Comparison of ENCODE assay signal across 23 cellular contexts in the genomic region with DNA sequence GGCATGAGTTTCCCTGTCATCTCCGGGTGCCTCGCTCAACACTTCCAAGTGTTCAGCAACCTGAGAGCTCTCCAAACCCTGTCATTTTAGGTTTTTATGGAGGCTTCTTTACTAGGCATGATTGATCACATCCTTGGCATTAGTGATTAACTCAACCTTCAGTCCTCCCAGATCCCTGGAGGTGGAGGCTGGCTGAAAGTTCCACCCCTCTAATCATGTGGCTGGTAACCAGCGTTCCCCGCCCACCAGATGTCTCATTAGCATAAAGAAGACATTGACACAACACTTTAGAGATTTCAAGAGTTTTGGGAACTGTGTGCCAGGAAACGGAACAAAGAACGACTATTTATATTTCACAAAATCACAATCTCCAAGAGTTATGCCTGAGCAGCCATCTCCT.
A peak's percentile ranks its signal among the peaks of the same experiment; 100 is the strongest.
DNase-seq lines count a peak whose midpoint lies in the region; ATAC-seq, FAIRE-seq and TF ChIP-seq lines count a peak whose summit lies in the region.
"Had no signal": no experiment of that assay in that cellular context is flagged by ENCODE, and none has a peak within 500 bp of the region (broad histone marks: within the 10 kb centered on the region; RNA-seq: fewer than 3 reads in every experiment).

No MANE protein-coding gene starts in this region.

- FAIRE-seq in K562 (lab: Jason Lieb, UNC) = no peak
- FAIRE-seq: A204.1, GM12891, HepG2, RCC 7860 had no signal

- CTCF ChIA-PET in A673 (lab: Charles Lee) = no interaction called here
- CTCF ChIA-PET in K562 (lab: Yijun Ruan, JAX; ENCODE audit: low intra/inter-chr PET ratio) = no interaction called here

- 10% methylated on average over 6 of the region's 6 CpGs for WGBS in K562 (ENCODE audit: insufficient coverage, low coverage, missing lambda C conversion rate)

- H3K9ac ChIP-seq in K562 (ENCODE audit: insufficient read depth in 1 of 2, low read depth in 2 of 2, low read length in 2 of 2) = no peak overlapping the region

- H3K9me3 ChIP-seq in A673 (ENCODE audit: low read depth, low read length, poor library complexity, severe bottlenecking) (no peaks in the 10 kb centered on the region), K562 (replicated peaks; ENCODE audit: control insufficient read depth, insufficient read depth, low read depth, low read length) (no peaks in the 10 kb centered on the region)
- H3K9me3 ChIP-seq: SJCRH30 had no signal

- DNase-seq in A673 (ENCODE audit: low spot score) (peak; percentile 36), COLO829 (ENCODE audit: low spot score) (peak; percentile 44), K562 (ENCODE audit: extremely low read depth in 1 of 4, low spot score in 3 of 4) (no peak), pons (ENCODE audit: low spot score) (peak; percentile 20), foreskin fibroblast (no peak)
- DNase-seq in stimulated activated naive CD4-positive, alpha-beta T cell treated with Interleukin-2 at 50 U/mL for 16 hours (lab: John Stamatoyannopoulos, UW) = no peak
- DNase-seq: CD4-positive, alpha-beta T cell; DND-41; HCEC 1CT; KBM-7; NCI-H1694 treated with DMSO at 0.1 percent for 48 hours; NCI-H2107; NCI-H446 treated with DMSO at 0.1 percent for 48 hours; NK-92 treated with Interleukin-12 subunit alpha and Interleukin-12 subunit beta, amount 100 ng/mL, for 24 hours; SJCRH30; T-helper 1 cell had no signal

- H3K36me3 ChIP-seq in A673 (ENCODE audit: insufficient read depth, low read length, poor library complexity, severe bottlenecking) = no peaks in the 10 kb centered on the region
- no peaks in the 10 kb centered on the region for H3K36me3 ChIP-seq in K562 (ENCODE audit: control insufficient read depth, insufficient read depth, low read length)
- H3K36me3 ChIP-seq: SJCRH30 had no signal

- POLR2A ChIA-PET in A673 (lab: Charles Lee; ENCODE audit: low non-redundant PET) (no interaction called here), K562 (lab: Yijun Ruan, JAX) (no interaction called here)

- intact Hi-C loops in A673 (cut with micrococcal nuclease; ENCODE audit: unreplicated experiment) (loop anchor here (10.0 kb wide), 1 partner anchor 729 kb away; no protein-coding TSS in a partner anchor), K562 (cut with micrococcal nuclease) (no loop called here)

- no peaks in the 10 kb centered on the region; the same call in 1 of the 2 replicates for H4K20me1 ChIP-seq in K562 (replicated peaks; ENCODE audit: control insufficient read depth, insufficient read depth, low read length)

- no peaks in the 10 kb centered on the region for H3K4me1 ChIP-seq in A673 (ENCODE audit: insufficient read depth, low read length, poor library complexity, severe bottlenecking)
- no peaks in the 10 kb centered on the region for H3K4me1 ChIP-seq in K562 (replicated peaks in 1 of 2; ENCODE audit: control insufficient read depth in 2 of 2, insufficient read depth in 2 of 2, low read length in 2 of 2)
- H3K4me1 ChIP-seq: SJCRH30 had no signal

- H3K79me2 ChIP-seq in K562 (ENCODE audit: control insufficient read depth, insufficient read depth, low read length) = no peaks in the 10 kb centered on the region

- 0 out of 3 replicates have a peak, but pooled peaks have one; percentile 37 for ATAC-seq in K562
- ATAC-seq in HG03571 (IDR thresholded peaks at IDR 0.05; ENCODE audit: unreplicated experiment) = no peak
- ATAC-seq: GM23338, HepG2 had no signal

- no peak overlapping the region for H2AFZ ChIP-seq in K562 (ENCODE audit: low read depth, low read length)
- H2AFZ ChIP-seq: GM23338 had no signal

- BruUV-seq in A673 (replicated peaks; lab: Mats Ljungman, UMichigan) = no TSS peak
- no TSS peak for BruUV-seq in K562 (replicated peaks; lab: Mats Ljungman, UMichigan)

- no peak for TF ChIP-seq RAD21 in K562 (CRISPR knock-in tag; conservative IDR thresholded peaks at IDR 0.05 in 1 of 2, IDR thresholded peaks at IDR 0.05 in 1 of 2)

- in situ Hi-C loops in K562 (cut with MboI) = no loop called here

- H3K9me1 ChIP-seq in K562 (ENCODE audit: control insufficient read depth, insufficient read depth, low read length) = no peaks in the 10 kb centered on the region

- TF ChIP-seq POLR2A in K562 (conservative IDR thresholded peaks at IDR 0.05) = no peak

- H3K4me2 ChIP-seq in K562 (ENCODE audit: insufficient read depth, low read length) = no peak overlapping the region
- H3K4me2 ChIP-seq: GM23338 had no signal

- H3K27ac ChIP-seq in A673 (ENCODE audit: low read depth, low read length, poor library complexity, severe bottlenecking) = no peak overlapping the region
- H3K27ac ChIP-seq in K562 (ENCODE audit: extremely low read depth, low read depth, low read length) = no peak overlapping the region
- H3K27ac ChIP-seq: HL-60, SJCRH30 had no signal

- no peak for TF ChIP-seq EP300 in K562 (IDR thresholded peaks at IDR 0.05; ENCODE audit: low read length)

- no peak overlapping the region for H3K4me3 ChIP-seq in A673 (ENCODE audit: low read depth, low read length, poor library complexity, severe bottlenecking)
- no peak overlapping the region for H3K4me3 ChIP-seq in K562
- no peak overlapping the region for H3K4me3 ChIP-seq in foreskin fibroblast (ENCODE audit: low read depth in 1 of 2, low read length in 2 of 2)
- H3K4me3 ChIP-seq: GM23338, SJCRH30 had no signal

- H3K27me3 ChIP-seq in A673 (replicated peaks; ENCODE audit: insufficient read depth, low read depth, low read length, poor library complexity) (no peaks in the 10 kb centered on the region), K562 (ENCODE audit: control insufficient read depth in 2 of 2, insufficient read depth in 2 of 2, low read length in 2 of 2) (peaks cover 0 to 3% of the 10 kb centered on the region in 2 experiments; a peak in 1 of 5 replicates)
- H3K27me3 ChIP-seq: SJCRH30 had no signal

- no peak for TF ChIP-seq CTCF in A673 (conservative IDR thresholded peaks at IDR 0.05; ENCODE audit: low read depth, low read length)
- no peak for TF ChIP-seq CTCF in K562 (IDR thresholded peaks at IDR 0.05 in 2 of 3, conservative IDR thresholded peaks at IDR 0.05 in 1 of 3; ENCODE audit: insufficient read depth in 2 of 3, low read depth in 1 of 3, low read length in 3 of 3)
- TF ChIP-seq CTCF in foreskin fibroblast (IDR thresholded peaks at IDR 0.05; ENCODE audit: low read depth, low read length) = no peak

TF ChIP-seq in K562, 482 proteins besides CTCF, POLR2A, EP300 and RAD21:
- TF ChIP-seq, protein P1, sequence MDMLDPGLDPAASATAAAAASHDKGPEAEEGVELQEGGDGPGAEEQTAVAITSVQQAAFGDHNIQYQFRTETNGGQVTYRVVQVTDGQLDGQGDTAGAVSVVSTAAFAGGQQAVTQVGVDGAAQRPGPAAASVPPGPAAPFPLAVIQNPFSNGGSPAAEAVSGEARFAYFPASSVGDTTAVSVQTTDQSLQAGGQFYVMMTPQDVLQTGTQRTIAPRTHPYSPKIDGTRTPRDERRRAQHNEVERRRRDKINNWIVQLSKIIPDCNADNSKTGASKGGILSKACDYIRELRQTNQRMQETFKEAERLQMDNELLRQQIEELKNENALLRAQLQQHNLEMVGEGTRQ (CRISPR knock-in tag; IDR thresholded peaks at IDR 0.05) = peak; percentile 19; the same call in 1 of the 2 replicates
- TF ChIP-seq, protein P2, sequence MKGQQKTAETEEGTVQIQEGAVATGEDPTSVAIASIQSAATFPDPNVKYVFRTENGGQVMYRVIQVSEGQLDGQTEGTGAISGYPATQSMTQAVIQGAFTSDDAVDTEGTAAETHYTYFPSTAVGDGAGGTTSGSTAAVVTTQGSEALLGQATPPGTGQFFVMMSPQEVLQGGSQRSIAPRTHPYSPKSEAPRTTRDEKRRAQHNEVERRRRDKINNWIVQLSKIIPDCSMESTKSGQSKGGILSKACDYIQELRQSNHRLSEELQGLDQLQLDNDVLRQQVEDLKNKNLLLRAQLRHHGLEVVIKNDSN (CRISPR knock-in tag; IDR thresholded peaks at IDR 0.05) = peak; percentile 46; the same call in 1 of the 2 replicates
- no peak for TF ChIP-seq SRF (CRISPR knock-in tag; IDR thresholded peaks at IDR 0.05)
- TF ChIP-seq, protein P3, sequence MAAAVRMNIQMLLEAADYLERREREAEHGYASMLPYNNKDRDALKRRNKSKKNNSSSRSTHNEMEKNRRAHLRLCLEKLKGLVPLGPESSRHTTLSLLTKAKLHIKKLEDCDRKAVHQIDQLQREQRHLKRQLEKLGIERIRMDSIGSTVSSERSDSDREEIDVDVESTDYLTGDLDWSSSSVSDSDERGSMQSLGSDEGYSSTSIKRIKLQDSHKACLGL (CRISPR knock-in tag; IDR thresholded peaks at IDR 0.05; ENCODE audit: borderline replicate concordance, poor library complexity, severe bottlenecking) = no peak

Comparison
In these comparisons a context has a peak if more than half of its experiments do, and no peak if none do; other contexts are left out.
1. DNase-seq: peak in A673 (single experiment), COLO829 (single experiment) and pons (single experiment); none in K562 (0 of 4), foreskin fibroblast (0 of 2) and stimulated activated naive CD4-positive, alpha-beta T cell treated with Interleukin-2 at 50 U/mL for 16 hours (single experiment).